ENCODE assay signal across 7 cellular contexts in genomic region chr5:139061274-139061673, GRCh38.
DNase-seq lines count a peak whose midpoint lies in the region; ATAC-seq, FAIRE-seq and TF ChIP-seq lines count a peak whose summit lies in the region.

No MANE protein-coding gene starts in this region.

- H3K18ac ChIP-seq in mesendoderm (ENCODE audit: low read length): no peak overlapping the region

- H3K27me3 ChIP-seq in mesendoderm (ENCODE audit: insufficient read depth, low read length, poor library complexity): no peaks in the 10 kb centered on the region
- no peaks in the 10 kb centered on the region for H3K27me3 ChIP-seq in upper lobe of left lung
- H3K27me3 ChIP-seq in A673 (replicated peaks; ENCODE audit: insufficient read depth, low read depth, low read length, poor library complexity): no peaks in the 10 kb centered on the region

- H3K56ac ChIP-seq in mesendoderm (ENCODE audit: low read length): no peak overlapping the region

- no CpG with 5 or more reads among the region's 5 CpGs for WGBS in mesendoderm (ENCODE audit: extremely low coverage, insufficient coverage, low lambda C conversion rate)
- WGBS in upper lobe of left lung, 2 donors: 40% methylated on average over 5 of the region's 5 CpGs

- FAIRE-seq in RCC 7860 (lab: Jason Lieb, UNC): peak; percentile 88

- H3K4me3 ChIP-seq in epithelial cell of esophagus (ENCODE audit: low read length) (no peak overlapping the region), mesendoderm (ENCODE audit: low read length) (no peak overlapping the region), upper lobe of left lung (no peak overlapping the region), A673 (ENCODE audit: low read depth, low read length, poor library complexity, severe bottlenecking) (no peak overlapping the region)

- peak in 1 of 4 donors; percentile 71 for TF ChIP-seq EP300 in upper lobe of left lung (IDR thresholded peaks at IDR 0.05)

- no peak overlapping the region for H2AK5ac ChIP-seq in mesendoderm (ENCODE audit: low read length)

- no peak for TF ChIP-seq POLR2A in upper lobe of left lung (IDR thresholded peaks at IDR 0.05)

- no peak overlapping the region for H2BK15ac ChIP-seq in mesendoderm (replicated peaks; ENCODE audit: low read depth)

- H2BK120ac ChIP-seq in mesendoderm (ENCODE audit: low read depth, low read length): no peak overlapping the region

- DNase-seq in RCC 7860 (ENCODE audit: low spot score): peak; percentile 88
- DNase-seq in epithelial cell of esophagus (ENCODE audit: low read depth): peak; percentile 52
- peak; percentile 46 for DNase-seq in mesendoderm
- peak; percentile 65 to 77 for DNase-seq in upper lobe of left lung
- DNase-seq in NCI-H524 (lab: John Stamatoyannopoulos, UW): no peak
- DNase-seq in A673 (ENCODE audit: low spot score): no peak

- H3K9ac ChIP-seq in mesendoderm (ENCODE audit: low read length): no peak overlapping the region

- H3K4me2 ChIP-seq in mesendoderm (ENCODE audit: low read length): no peak overlapping the region

- no peaks in the 10 kb centered on the region for H3K79me2 ChIP-seq in mesendoderm (ENCODE audit: control insufficient read depth, insufficient read depth, low read length)

- ATAC-seq in upper lobe of left lung (ENCODE audit: low FRiP score in 2 of 2) (peak; percentile 17 to 64), GM19452 (IDR thresholded peaks at IDR 0.05; ENCODE audit: unreplicated experiment) (no peak)

- H3K27ac ChIP-seq in mesendoderm (ENCODE audit: low read depth, low read length) (no peak overlapping the region), upper lobe of left lung (peak overlapping the region in 2 of 4 donors; percentile 21 to 40), A673 (ENCODE audit: low read depth, low read length, poor library complexity, severe bottlenecking) (no peak overlapping the region)

- no peak overlapping the region for H2BK5ac ChIP-seq in mesendoderm (ENCODE audit: low read length)

- H3K9me3 ChIP-seq in upper lobe of left lung: no peaks in the 10 kb centered on the region
- no peaks in the 10 kb centered on the region for H3K9me3 ChIP-seq in A673 (ENCODE audit: low read depth, low read length, poor library complexity, severe bottlenecking)

- intact Hi-C loops in A673 (cut with micrococcal nuclease; ENCODE audit: unreplicated experiment): no loop called here

- TF ChIP-seq CTCF in epithelial cell of esophagus (IDR thresholded peaks at IDR 0.05; ENCODE audit: insufficient read depth, low read depth, low read length, missing control alignments): no peak
- no peak for TF ChIP-seq CTCF in upper lobe of left lung (IDR thresholded peaks at IDR 0.05)
- TF ChIP-seq CTCF in A673 (conservative IDR thresholded peaks at IDR 0.05; ENCODE audit: low read depth, low read length): no peak

- H3K79me1 ChIP-seq in mesendoderm (ENCODE audit: low read length): no peaks in the 10 kb centered on the region

- H3K36me3 ChIP-seq in mesendoderm (ENCODE audit: control insufficient read depth, insufficient read depth, low read length) (no peaks in the 10 kb centered on the region), upper lobe of left lung (no peaks in the 10 kb centered on the region), A673 (ENCODE audit: insufficient read depth, low read length, poor library complexity, severe bottlenecking) (no peaks in the 10 kb centered on the region)

- H3K4me1 ChIP-seq in mesendoderm (ENCODE audit: control insufficient read depth, low read depth, low read length) (peaks cover 2% of the 10 kb centered on the region), upper lobe of left lung (peaks cover 14 to 53% (median 24%) of the 10 kb centered on the region in 4 donors), A673 (ENCODE audit: insufficient read depth, low read length, poor library complexity, severe bottlenecking) (peaks cover 14% of the 10 kb centered on the region)

- POLR2A ChIA-PET in A673 (lab: Charles Lee; ENCODE audit: low non-redundant PET): no interaction called here

- no peak overlapping the region for H4K8ac ChIP-seq in mesendoderm (ENCODE audit: low read depth, low read length)

- CTCF ChIA-PET in A673 (lab: Charles Lee): interaction anchor here (0.6 kb wide), 1 partner anchor 8 kb away, joined by 3 read pairs; no protein-coding TSS in a partner anchor

- H3K23ac ChIP-seq in mesendoderm (ENCODE audit: low read length): no peak overlapping the region

- no TSS peak for BruUV-seq in A673 (replicated peaks; lab: Mats Ljungman, UMichigan)

- no peak overlapping the region for H3K4ac ChIP-seq in mesendoderm (ENCODE audit: low read depth, low read length)

- no peak overlapping the region for H4K5ac ChIP-seq in mesendoderm (ENCODE audit: low read length)

Comparison
In these comparisons a context has a peak if more than half of its experiments do, and no peak if none do; other contexts are left out.
1. DNase-seq: peak in RCC 7860 (single experiment), epithelial cell of esophagus (single experiment), mesendoderm (single experiment) and upper lobe of left lung (2 of 2); none in NCI-H524 (0 of 2) and A673 (single experiment).